14 cellular contexts compared by ENCODE assay signal in the genomic region with DNA sequence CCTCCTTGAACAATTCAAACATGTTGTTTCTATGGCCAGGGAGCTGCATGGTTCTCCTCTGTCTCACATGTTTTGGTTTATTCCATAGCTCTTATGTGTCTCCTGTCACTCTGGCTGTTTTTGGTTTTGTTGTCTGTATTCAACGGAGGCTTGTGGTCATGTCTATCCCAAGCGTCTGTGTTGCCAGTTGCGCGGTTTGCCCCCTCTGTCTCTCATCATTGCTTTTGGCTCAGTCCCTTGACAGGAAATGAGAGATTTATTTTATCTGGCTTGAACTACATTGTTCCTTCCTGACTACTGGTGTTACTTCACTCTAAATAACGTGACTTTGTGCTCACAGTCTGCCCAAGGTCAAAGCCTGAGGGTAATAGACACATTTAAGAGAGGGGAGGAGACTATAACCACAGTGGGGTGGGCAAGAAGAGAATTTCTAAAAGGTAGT.
DNase-seq lines count a peak whose midpoint lies in the region; TF ChIP-seq lines count a peak whose summit lies in the region.
"Had no signal": no experiment of that assay in that cellular context is flagged by ENCODE, and none has a peak within 500 bp of the region (broad histone marks: within the 10 kb centered on the region; RNA-seq: fewer than 3 reads in every experiment).

No MANE protein-coding gene starts in this region.

- H3K79me2 ChIP-seq in fibroblast of lung (ENCODE audit: control insufficient read depth, insufficient read depth, low read length) = no peaks in the 10 kb centered on the region

- H2AFZ ChIP-seq in fibroblast of lung (ENCODE audit: low read length) = no peak overlapping the region

- H3K9me3 ChIP-seq in fibroblast of lung (ENCODE audit: control insufficient read depth, insufficient read depth, low read depth, low read length) = no peaks in the 10 kb centered on the region

- H3K36me3 ChIP-seq in fibroblast of lung (ENCODE audit: control insufficient read depth, insufficient read depth, low read length) = no peaks in the 10 kb centered on the region
- H3K36me3 ChIP-seq: WERI-Rb-1 had no signal

- no peak overlapping the region for H3K27ac ChIP-seq in fibroblast of lung (ENCODE audit: insufficient read depth, low read length)
- H3K27ac ChIP-seq: WERI-Rb-1 had no signal

- peaks cover 13% of the 10 kb centered on the region for H3K36me3 Mint-ChIP-seq in nephron progenitor cell (ENCODE audit: low read depth)
- H3K36me3 Mint-ChIP-seq: CD4-positive, CD25-positive, alpha-beta regulatory T cell had no signal

- peak overlapping the region; percentile 39 for H3K27ac Mint-ChIP-seq in nephron progenitor cell
- H3K27ac Mint-ChIP-seq: activated T-cell treated with anti-CD3 and anti-CD28 coated beads, Interleukin-2, amount 50 U/mL, for 72 hours; CD4-positive, CD25-positive, alpha-beta regulatory T cell had no signal

- H4K20me1 ChIP-seq in fibroblast of lung (ENCODE audit: control insufficient read depth, extremely low read depth, insufficient read depth, low read length) = no peaks in the 10 kb centered on the region

- DNase-seq in EH (ENCODE audit: low read depth) (peak; percentile 73), RPMI7951 (ENCODE audit: low read depth) (peak; percentile 75), fibroblast of lung (ENCODE audit: low read depth in 2 of 2) (peak; percentile 69 to 92), nephron progenitor cell (no peak), ureter (ENCODE audit: low spot score) (no peak), NCI-H2171 treated with DMSO at 0.1 percent for 48 hours (lab: John Stamatoyannopoulos, UW) (no peak), GF-D8 (lab: John Stamatoyannopoulos, UW) (no peak)
- no peak for DNase-seq in activated naive CD4-positive, alpha-beta T cell (lab: John Stamatoyannopoulos, UW)
- DNase-seq: activated T-cell treated with anti-CD3 and anti-CD28 coated beads, Interleukin-2, amount 50 U/mL, for 72 hours; CD4-positive, CD25-positive, alpha-beta regulatory T cell; head of caudate nucleus; NCI-H146; stimulated activated naive CD8-positive, alpha-beta T cell treated with anti-CD3 and anti-CD28 coated beads, Interleukin-15, Interleukin-2, amounts not matched to agents 100 U/mL and 50 U/mL, for 24 hours; WERI-Rb-1 had no signal

- H3K9me3 Mint-ChIP-seq in nephron progenitor cell = peaks cover 25% of the 10 kb centered on the region
- H3K9me3 Mint-ChIP-seq: activated T-cell treated with anti-CD3 and anti-CD28 coated beads, Interleukin-2, amount 50 U/mL, for 72 hours had no signal

- no peak for TF ChIP-seq CTCF in fibroblast of lung (conservative IDR thresholded peaks at IDR 0.05 in 1 of 2, IDR thresholded peaks at IDR 0.05 in 1 of 2; ENCODE audit: low read depth in 1 of 2, low read length in 2 of 2)
- TF ChIP-seq CTCF in nephron progenitor cell (IDR thresholded peaks at IDR 0.05) = no peak

- peaks cover 19% of the 10 kb centered on the region for H3K4me1 Mint-ChIP-seq in nephron progenitor cell
- H3K4me1 Mint-ChIP-seq: CD4-positive, CD25-positive, alpha-beta regulatory T cell had no signal

- H3K4me2 ChIP-seq in fibroblast of lung (ENCODE audit: extremely low read depth, insufficient read depth, low read length) = no peak overlapping the region

- no peak overlapping the region for H3K4me3 Mint-ChIP-seq in nephron progenitor cell
- H3K4me3 Mint-ChIP-seq: activated T-cell treated with anti-CD3 and anti-CD28 coated beads, Interleukin-2, amount 50 U/mL, for 72 hours; CD4-positive, CD25-positive, alpha-beta regulatory T cell had no signal

- peaks cover 3% of the 10 kb centered on the region for H3K27me3 Mint-ChIP-seq in nephron progenitor cell (ENCODE audit: low read depth, poor library complexity)
- H3K27me3 Mint-ChIP-seq: CD4-positive, CD25-positive, alpha-beta regulatory T cell had no signal

- H3K27me3 ChIP-seq in fibroblast of lung (ENCODE audit: control insufficient read depth, insufficient read depth, low read length) = no peaks in the 10 kb centered on the region

- H3K4me3 ChIP-seq in fibroblast of lung (replicated peaks in 1 of 4; ENCODE audit: control extremely low read depth in 1 of 4, insufficient read depth in 1 of 4, low read depth in 3 of 4, low read length in 4 of 4) = no peak overlapping the region

- no peak overlapping the region for H3K9ac ChIP-seq in fibroblast of lung (ENCODE audit: insufficient read depth, low read length)

- H3K4me1 ChIP-seq in fibroblast of lung (ENCODE audit: control insufficient read depth, extremely low read depth, insufficient read depth, low read length) = peaks cover 3% of the 10 kb centered on the region

Comparison
In these comparisons a context has a peak if more than half of its experiments do, and no peak if none do; other contexts are left out.
1. DNase-seq: peak in EH (single experiment), RPMI7951 (single experiment) and fibroblast of lung (2 of 2); none in nephron progenitor cell (single experiment), ureter (single experiment), NCI-H2171 treated with DMSO at 0.1 percent for 48 hours (single experiment), activated naive CD4-positive, alpha-beta T cell (0 of 4) and GF-D8 (single experiment).